ENCODE assay signal across 8 cellular contexts in the genomic region with DNA sequence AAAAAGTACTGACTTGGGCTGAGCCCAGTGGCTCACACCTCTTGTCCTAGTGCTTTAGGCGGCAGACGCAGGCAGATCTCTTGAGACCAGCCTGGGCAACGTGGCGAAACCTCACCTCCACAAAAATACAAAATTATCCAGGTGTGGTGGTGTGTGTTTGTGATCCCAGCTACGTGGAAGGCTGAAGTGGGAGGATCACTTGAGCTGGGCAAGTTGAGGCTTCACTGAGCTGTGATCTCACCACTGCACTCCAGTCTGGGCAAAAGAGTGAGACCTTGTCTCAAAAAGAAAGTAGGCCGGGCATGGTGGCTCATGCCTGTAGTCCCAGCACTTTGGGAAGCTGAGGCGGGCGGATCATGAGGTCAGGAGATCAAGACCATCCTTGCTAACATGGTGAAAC. TPM values are rescaled to one million over a fixed set of nuclear protein-coding genes. Genes with fewer than 3 reads are reported as not detected.
DNase-seq lines count a peak whose midpoint lies in the region; ATAC-seq and TF ChIP-seq lines count a peak whose summit lies in the region.
"Not testable (repeated sequence)": the region's sequence is repeated elsewhere in the genome, so short reads cannot be mapped to it uniquely, and the experiment has no call there.

No MANE protein-coding gene starts in this region.

- ATAC-seq in activated CD4-positive, alpha-beta T cell treated with anti-CD3 and anti-CD28 coated beads for 36 hours; activated T-cell treated with anti-CD3 and anti-CD28 coated beads, Interleukin-2, amount 50 U/mL, for 72 hours (replicated peaks in 1 of 2): not testable (repeated sequence)
- ATAC-seq in foreskin keratinocyte, result peak; percentile 20

- intact Hi-C loops in CD4-positive, alpha-beta memory T cell (cut with micrococcal nuclease); activated CD4-positive, alpha-beta T cell treated with anti-CD3 and anti-CD28 coated beads for 36 hours (cut with DNase I, micrococcal nuclease): not testable (repeated sequence)
- intact Hi-C loops in thyroid gland (cut with DNase I), result loop anchor here (10.0 kb wide), 1 partner anchor 110 kb away; no protein-coding TSS in a partner anchor

- H3K27me3 Mint-ChIP-seq in CD4-positive, alpha-beta memory T cell; activated CD4-positive, alpha-beta T cell treated with anti-CD3 and anti-CD28 coated beads for 36 hours; activated T-cell treated with anti-CD3 and anti-CD28 coated beads, Interleukin-2, amount 50 U/mL, for 72 hours (ENCODE audit: low read depth); activated naive CD8-positive, alpha-beta T cell: not testable (repeated sequence)

- peak overlapping the region; percentile 8 to 86 (median 48) for H3K27ac Mint-ChIP-seq in CD4-positive, alpha-beta memory T cell
- H3K27ac Mint-ChIP-seq in activated CD4-positive, alpha-beta T cell treated with anti-CD3 and anti-CD28 coated beads for 36 hours, result peak overlapping the region; percentile 60
- H3K27ac Mint-ChIP-seq in activated T-cell treated with anti-CD3 and anti-CD28 coated beads, Interleukin-2, amount 50 U/mL, for 72 hours, result peak overlapping the region; percentile 78
- H3K27ac Mint-ChIP-seq in activated naive CD8-positive, alpha-beta T cell, result peak overlapping the region; percentile 66

- POLR2A ChIA-PET in CD4-positive, alpha-beta memory T cell (lab: Charles Lee; ENCODE audit: partially characterized antibody), result not testable (repeated sequence)
- POLR2A ChIA-PET in activated CD4-positive, alpha-beta T cell treated with anti-CD3 and anti-CD28 coated beads for 36 hours (lab: Charles Lee), result interaction anchor here (0.6 kb wide), 1 partner anchor 238 kb away, joined by 3 read pairs; no protein-coding TSS in a partner anchor

- TF ChIP-seq CTCF in foreskin keratinocyte (conservative IDR thresholded peaks at IDR 0.05); neutrophil (IDR thresholded peaks at IDR 0.05); thyroid gland (IDR thresholded peaks at IDR 0.05): not testable (repeated sequence)

- CTCF ChIA-PET in CD4-positive, alpha-beta memory T cell (lab: Charles Lee; ENCODE audit: partially characterized antibody), result interaction anchor here (1.8 kb wide), 1 partner anchor 28 kb away, joined by 5 read pairs; no protein-coding TSS in a partner anchor
- CTCF ChIA-PET in activated CD4-positive, alpha-beta T cell treated with anti-CD3 and anti-CD28 coated beads for 36 hours (lab: Charles Lee), result not testable (repeated sequence)

- H3K4me3 ChIP-seq in CD4-positive, alpha-beta memory T cell (ENCODE audit: low read length in 2 of 2); neutrophil (ENCODE audit: low read depth in 1 of 2, low read length in 1 of 2); thyroid gland (replicated peaks in 1 of 3): not testable (repeated sequence)

- DNase-seq in CD4-positive, alpha-beta memory T cell; activated CD4-positive, alpha-beta T cell treated with anti-CD3 and anti-CD28 coated beads for 36 hours; activated T-cell treated with anti-CD3 and anti-CD28 coated beads, Interleukin-2, amount 50 U/mL, for 72 hours: not testable (repeated sequence)
- DNase-seq in NCI-H2171 treated with DMSO at 0.1 percent for 48 hours (lab: John Stamatoyannopoulos, UW), result peak; percentile 22
- peak in 1 of 2 donors; percentile 50 for DNase-seq in foreskin keratinocyte
- DNase-seq in thyroid gland, result peak; percentile 20 to 29

- H3K4me3 Mint-ChIP-seq in CD4-positive, alpha-beta memory T cell; activated CD4-positive, alpha-beta T cell treated with anti-CD3 and anti-CD28 coated beads for 36 hours; activated T-cell treated with anti-CD3 and anti-CD28 coated beads, Interleukin-2, amount 50 U/mL, for 72 hours; activated naive CD8-positive, alpha-beta T cell: not testable (repeated sequence)

- H3K27me3 ChIP-seq in CD4-positive, alpha-beta memory T cell (ENCODE audit: insufficient read depth, low read length); foreskin keratinocyte; neutrophil; thyroid gland: not testable (repeated sequence)

- not testable (repeated sequence) for H3K9me3 Mint-ChIP-seq in CD4-positive, alpha-beta memory T cell; activated CD4-positive, alpha-beta T cell treated with anti-CD3 and anti-CD28 coated beads for 36 hours (ENCODE audit: low read depth); activated T-cell treated with anti-CD3 and anti-CD28 coated beads, Interleukin-2, amount 50 U/mL, for 72 hours; activated naive CD8-positive, alpha-beta T cell (ENCODE audit: low read depth)

- not testable (repeated sequence) for H3K27ac ChIP-seq in CD4-positive, alpha-beta memory T cell (ENCODE audit: low read depth, low read length); thyroid gland
- H3K27ac ChIP-seq in foreskin keratinocyte (peak overlapping the region; percentile 10), neutrophil (peak overlapping the region; percentile 49)

- peaks cover 16% of the 10 kb centered on the region for H3K36me3 ChIP-seq in CD4-positive, alpha-beta memory T cell (ENCODE audit: insufficient read depth, low read length)
- peaks cover 62% of the 10 kb centered on the region for H3K36me3 ChIP-seq in neutrophil
- peaks cover 6 to 18% of the 10 kb centered on the region in 2 donors for H3K36me3 ChIP-seq in thyroid gland

- H3K4me1 Mint-ChIP-seq in CD4-positive, alpha-beta memory T cell, result peaks cover 23 to 43% (median 36%) of the 10 kb centered on the region in 4 donors
- peaks cover 32% of the 10 kb centered on the region for H3K4me1 Mint-ChIP-seq in activated CD4-positive, alpha-beta T cell treated with anti-CD3 and anti-CD28 coated beads for 36 hours
- H3K4me1 Mint-ChIP-seq in activated T-cell treated with anti-CD3 and anti-CD28 coated beads, Interleukin-2, amount 50 U/mL, for 72 hours (ENCODE audit: low read depth), result peaks cover 38% of the 10 kb centered on the region
- peaks cover 27% of the 10 kb centered on the region for H3K4me1 Mint-ChIP-seq in activated naive CD8-positive, alpha-beta T cell (ENCODE audit: low read depth)

- 77 to 82% methylated on average over 8 of the region's 8 CpGs for WGBS in thyroid gland, 2 donors

- H3K4me1 ChIP-seq in CD4-positive, alpha-beta memory T cell (ENCODE audit: insufficient read depth, low read length), result peaks cover 28% of the 10 kb centered on the region
- H3K4me1 ChIP-seq in foreskin keratinocyte (peaks cover 16% of the 10 kb centered on the region), neutrophil (ENCODE audit: control insufficient read depth in 1 of 2, insufficient read depth in 1 of 2, low read depth in 1 of 2, low read length in 1 of 2) (peaks cover 12 to 14% of the 10 kb centered on the region in 2 experiments), thyroid gland (peaks cover 15 to 16% of the 10 kb centered on the region in 2 donors)

- not testable (repeated sequence) for H3K9me3 ChIP-seq in CD4-positive, alpha-beta memory T cell (ENCODE audit: control insufficient read depth in 1 of 2, low read length in 2 of 2); neutrophil; thyroid gland

- not testable (repeated sequence) for TF ChIP-seq POLR2A in thyroid gland (IDR thresholded peaks at IDR 0.05)

- peaks cover 5 to 26% of the 10 kb centered on the region in 2 donors for H3K36me3 Mint-ChIP-seq in CD4-positive, alpha-beta memory T cell
- peaks cover 14% of the 10 kb centered on the region for H3K36me3 Mint-ChIP-seq in activated CD4-positive, alpha-beta T cell treated with anti-CD3 and anti-CD28 coated beads for 36 hours (ENCODE audit: low read depth)
- H3K36me3 Mint-ChIP-seq in activated T-cell treated with anti-CD3 and anti-CD28 coated beads, Interleukin-2, amount 50 U/mL, for 72 hours (ENCODE audit: insufficient read depth in 2 of 2); activated naive CD8-positive, alpha-beta T cell: not testable (repeated sequence)

RNA-seq across cellular contexts. Expression of a gene that starts 31.7 kb away (rescaled TPM):
- total RNA-seq in CD4-positive, alpha-beta memory T cell, result 100 to 1,000 TPM; 299 to 310 TPM
- 10 to 100 TPM; 12.8 to 63.7 TPM for polyA plus RNA-seq in CD4-positive, alpha-beta memory T cell
- total RNA-seq in activated CD4-positive, alpha-beta T cell treated with anti-CD3 and anti-CD28 coated beads for 36 hours, result 100 to 1,000 TPM; 202 to 241 TPM
- 100 to 1,000 TPM; 379 to 422 TPM for total RNA-seq in activated T-cell treated with anti-CD3 and anti-CD28 coated beads, Interleukin-2, amount 50 U/mL, for 72 hours
- total RNA-seq in foreskin keratinocyte (34.3 and 36.5 TPM in 2 replicates), thyroid gland (10 to 100 TPM; 32.8 to 55.8 (median 40.6) TPM)
- polyA plus RNA-seq in foreskin keratinocyte, result 29.2 and 31.4 TPM in 2 replicates

RNA-seq across cellular contexts. Expression of a gene that starts 54.5 kb away (rescaled TPM):
- 100 to 1,000 TPM; 244 to 247 TPM for total RNA-seq in CD4-positive, alpha-beta memory T cell
- polyA plus RNA-seq in CD4-positive, alpha-beta memory T cell, result 10 to 100 TPM; 12.0 to 31.3 TPM
- 10 to 100 TPM; 44.9 to 69.5 TPM for total RNA-seq in activated CD4-positive, alpha-beta T cell treated with anti-CD3 and anti-CD28 coated beads for 36 hours
- total RNA-seq in activated T-cell treated with anti-CD3 and anti-CD28 coated beads, Interleukin-2, amount 50 U/mL, for 72 hours, result 10 to 100 TPM; 78.5 to 90.9 TPM
- 28.8 and 29.2 TPM in 2 replicates for total RNA-seq in foreskin keratinocyte
- 25.3 and 26.1 TPM in 2 replicates for polyA plus RNA-seq in foreskin keratinocyte
- 10 to 100 TPM; 27.9 to 36.8 (median 31.5) TPM for total RNA-seq in thyroid gland
